ENCODE assay signal across 10 cellular contexts in the genomic region with DNA sequence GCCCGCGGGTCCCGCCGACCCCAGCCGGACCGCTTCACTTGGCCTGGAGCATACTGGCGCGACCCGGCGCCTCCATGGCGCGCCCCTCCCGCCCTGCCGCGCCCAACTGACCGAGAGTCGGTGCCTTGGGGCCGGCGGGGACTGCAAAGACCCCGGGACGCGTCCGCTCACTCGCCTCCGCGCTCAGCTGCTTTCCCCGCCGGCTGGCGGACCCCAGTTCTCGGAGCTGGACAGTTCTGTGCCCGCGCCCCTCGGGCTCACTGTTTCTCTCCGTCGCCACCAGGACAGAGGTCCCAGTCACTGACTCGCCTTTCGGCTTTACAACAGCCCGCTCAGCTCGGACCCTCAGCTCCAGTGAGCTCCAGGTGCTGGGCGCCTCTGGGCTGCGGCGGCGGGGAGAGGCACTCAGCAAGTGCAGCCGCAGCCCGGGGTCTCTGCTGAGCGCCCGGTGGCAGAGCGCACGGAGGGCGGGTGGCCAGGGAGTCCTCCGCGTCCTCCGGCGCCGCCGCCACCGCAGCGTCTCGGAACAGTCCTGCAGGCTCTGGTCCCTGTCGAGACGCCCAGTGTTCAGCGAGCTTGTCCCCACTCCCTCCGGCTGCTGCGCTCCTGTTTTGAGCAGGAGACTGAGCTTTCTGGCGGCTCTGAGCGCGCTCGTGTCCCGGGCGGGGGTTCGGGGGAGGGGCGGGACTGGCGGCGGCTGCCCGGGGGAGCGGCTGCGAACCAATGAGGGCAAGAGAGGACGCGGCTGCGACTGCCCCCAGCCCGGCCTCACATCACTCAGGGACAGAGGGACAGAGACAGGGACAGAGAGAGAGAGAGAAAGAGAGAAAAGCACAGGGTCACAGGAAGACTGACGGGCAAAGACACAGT. TPM values are rescaled to one million over a fixed set of nuclear protein-coding genes. Genes with fewer than 3 reads are reported as not detected.
A peak's percentile ranks its signal among the peaks of the same experiment; 100 is the strongest.
DNase-seq lines count a peak whose midpoint lies in the region; ATAC-seq and TF ChIP-seq lines count a peak whose summit lies in the region.
"Had no signal": no experiment of that assay in that cellular context is flagged by ENCODE, and none has a peak within 500 bp of the region (broad histone marks: within the 10 kb centered on the region; RNA-seq: fewer than 3 reads in every experiment).

A gene (minus strand): TSS at position 637 of the 870 bp plus-strand sequence. CDS start 638 bp downstream, outside the sequence.

- no peak within 1 kb of the TSS for H3K4ac ChIP-seq in neuronal stem cell (ENCODE audit: low read length)

- H3K9me3 ChIP-seq in CD8-positive, alpha-beta memory T cell (ENCODE audit: low read length) = no peaks in the 10 kb centered on the region
- no peaks in the 10 kb centered on the region for H3K9me3 ChIP-seq in neuronal stem cell (replicated peaks in 1 of 2; ENCODE audit: control insufficient read depth in 2 of 2, insufficient read depth in 1 of 2, low read depth in 1 of 2, low read length in 2 of 2)

- no peak within 1 kb of the TSS for H4K91ac ChIP-seq in neuronal stem cell (ENCODE audit: low read depth, low read length, poor library complexity)

- H2BK120ac ChIP-seq in neuronal stem cell (ENCODE audit: low read depth, low read length) = no peak within 1 kb of the TSS

- peak within 1 kb of the TSS; percentile 56 for H3K9ac ChIP-seq in neuronal stem cell (ENCODE audit: low read depth, low read length, poor library complexity)

- intact Hi-C loops in activated CD4-positive, alpha-beta memory T cell treated with anti-CD3 and anti-CD28 coated beads for 36 hours (cut with micrococcal nuclease) = no loop called here

- peaks cover 25 to 66% of the 10 kb centered on the region in 2 donors for H3K27me3 Mint-ChIP-seq in CD8-positive, alpha-beta memory T cell
- H3K27me3 Mint-ChIP-seq in activated CD4-positive, alpha-beta memory T cell treated with anti-CD3 and anti-CD28 coated beads for 36 hours = peaks cover 59% of the 10 kb centered on the region

- peak within 1 kb of the TSS; percentile 99 for H3K4me2 ChIP-seq in neuronal stem cell (ENCODE audit: insufficient read depth, low read length, poor library complexity, severe bottlenecking)

- no peak within 1 kb of the TSS for H4K8ac ChIP-seq in neuronal stem cell (ENCODE audit: low read depth, low read length)

- peak within 1 kb of the TSS in 4 of 7 donors; percentile 15 to 54 (median 31) for H3K4me3 Mint-ChIP-seq in CD8-positive, alpha-beta memory T cell
- no peak within 1 kb of the TSS for H3K4me3 Mint-ChIP-seq in activated CD4-positive, alpha-beta memory T cell treated with anti-CD3 and anti-CD28 coated beads for 36 hours
- H3K4me3 Mint-ChIP-seq: stimulated activated effector memory CD8-positive, alpha-beta T cell treated with anti-CD3 and anti-CD28 coated beads, Interleukin-12 subunit alpha, Interleukin-12 subunit beta, amount 100 ng/mL, for 72 hours had no signal

- no peak within 1 kb of the TSS for H3K27ac Mint-ChIP-seq in CD8-positive, alpha-beta memory T cell
- no peak within 1 kb of the TSS for H3K27ac Mint-ChIP-seq in activated CD4-positive, alpha-beta memory T cell treated with anti-CD3 and anti-CD28 coated beads for 36 hours
- H3K27ac Mint-ChIP-seq: stimulated activated effector memory CD8-positive, alpha-beta T cell treated with anti-CD3 and anti-CD28 coated beads, Interleukin-12 subunit alpha, Interleukin-12 subunit beta, amount 100 ng/mL, for 72 hours had no signal

- CTCF ChIA-PET in CD8-positive, alpha-beta memory T cell (lab: Charles Lee) = interaction anchor here (1.0 kb wide), 1 partner anchor 19 kb away, joined by 4 read pairs; no protein-coding TSS in a partner anchor
- CTCF ChIA-PET in activated CD4-positive, alpha-beta memory T cell treated with anti-CD3 and anti-CD28 coated beads for 36 hours (lab: Charles Lee) = no interaction called here

- no peak for DNase-seq in CD8-positive, alpha-beta memory T cell
- DNase-seq in NCI-H345 (lab: John Stamatoyannopoulos, UW) (peak; percentile 67), fibroblast of villous mesenchyme (ENCODE audit: low read depth) (no peak), neuronal stem cell (ENCODE audit: low spot score) (peak; percentile 51), medulla oblongata (ENCODE audit: extremely low spot score) (no peak)
- DNase-seq in activated CD4-positive, alpha-beta memory T cell treated with anti-CD3 and anti-CD28 coated beads for 36 hours = no peak
- DNase-seq in effector CD8-positive, alpha-beta T cell (lab: John Stamatoyannopoulos, UW) = no peak

- H2BK15ac ChIP-seq in neuronal stem cell (ENCODE audit: low read length) = no peak within 1 kb of the TSS

- peak within 1 kb of the TSS; percentile 66 for H3K23ac ChIP-seq in neuronal stem cell (ENCODE audit: low read depth, low read length, poor library complexity)

- H3K4me3 ChIP-seq in CD8-positive, alpha-beta memory T cell (ENCODE audit: low read length) = no peak within 1 kb of the TSS
- peak within 1 kb of the TSS; percentile 28 for H3K4me3 ChIP-seq in fibroblast of villous mesenchyme (ENCODE audit: low read depth, low read length)
- peak within 1 kb of the TSS; percentile 52 to 83 for H3K4me3 ChIP-seq in neuronal stem cell (ENCODE audit: low read length in 2 of 2)

- H3K9me3 Mint-ChIP-seq in CD8-positive, alpha-beta memory T cell = no peaks in the 10 kb centered on the region
- H3K9me3 Mint-ChIP-seq in activated CD4-positive, alpha-beta memory T cell treated with anti-CD3 and anti-CD28 coated beads for 36 hours = no peaks in the 10 kb centered on the region
- H3K9me3 Mint-ChIP-seq: stimulated activated effector memory CD8-positive, alpha-beta T cell treated with anti-CD3 and anti-CD28 coated beads, Interleukin-12 subunit alpha, Interleukin-12 subunit beta, amount 100 ng/mL, for 72 hours had no signal

- H3K36me3 ChIP-seq in CD8-positive, alpha-beta memory T cell (ENCODE audit: insufficient read depth, low read length) = no peaks in the 10 kb centered on the region
- peaks cover 3 to 16% of the 10 kb centered on the region in 2 donors for H3K36me3 ChIP-seq in neuronal stem cell (replicated peaks in 1 of 2; ENCODE audit: control insufficient read depth in 2 of 2, insufficient read depth in 2 of 2, low read length in 2 of 2)

- H3K14ac ChIP-seq in neuronal stem cell (ENCODE audit: low read length) = no peak within 1 kb of the TSS

- H3K79me1 ChIP-seq in neuronal stem cell (ENCODE audit: low read depth, low read length) = no peaks in the 10 kb centered on the region

- H3K4me1 ChIP-seq in CD8-positive, alpha-beta memory T cell (ENCODE audit: insufficient read depth, low read length) = no peaks in the 10 kb centered on the region
- H3K4me1 ChIP-seq in neuronal stem cell (ENCODE audit: control insufficient read depth in 2 of 2, insufficient read depth in 1 of 2, low read depth in 1 of 2, low read length in 2 of 2) = peaks cover 9 to 19% of the 10 kb centered on the region in 2 donors

- POLR2A ChIA-PET in CD8-positive, alpha-beta memory T cell (lab: Charles Lee) = no interaction called here
- POLR2A ChIA-PET in activated CD4-positive, alpha-beta memory T cell treated with anti-CD3 and anti-CD28 coated beads for 36 hours (lab: Charles Lee) = no interaction called here

- peak within 1 kb of the TSS; percentile 60 for H3K18ac ChIP-seq in neuronal stem cell (ENCODE audit: low read length)

- no peak within 1 kb of the TSS for H3K27ac ChIP-seq in CD8-positive, alpha-beta memory T cell (ENCODE audit: low read depth, low read length)
- H3K27ac ChIP-seq in neuronal stem cell (replicated peaks; ENCODE audit: low read length) = no peak within 1 kb of the TSS

- H2AFZ ChIP-seq in neuronal stem cell (ENCODE audit: low read length) = peak within 1 kb of the TSS; percentile 97

- peak within 1 kb of the TSS; percentile 34 for H2AK5ac ChIP-seq in neuronal stem cell (ENCODE audit: low read depth, low read length)

- H3K27me3 ChIP-seq in CD8-positive, alpha-beta memory T cell (ENCODE audit: insufficient read depth, low read length, poor library complexity, severe bottlenecking) = no peaks in the 10 kb centered on the region
- H3K27me3 ChIP-seq in neuronal stem cell (ENCODE audit: control insufficient read depth in 3 of 3, insufficient read depth in 3 of 3, low read depth in 1 of 3, low read length in 3 of 3) = peaks cover 9 to 57% (median 45%) of the 10 kb centered on the region in 3 experiments

- no peak for TF ChIP-seq CTCF in fibroblast of villous mesenchyme (IDR thresholded peaks at IDR 0.05; ENCODE audit: insufficient read depth, low read depth, low read length)

- no peak within 1 kb of the TSS for H2BK12ac ChIP-seq in neuronal stem cell (ENCODE audit: low read length)

- H3K36me3 Mint-ChIP-seq in CD8-positive, alpha-beta memory T cell = peaks cover 7 to 12% (median 8%) of the 10 kb centered on the region in 3 donors
- H3K36me3 Mint-ChIP-seq in activated CD4-positive, alpha-beta memory T cell treated with anti-CD3 and anti-CD28 coated beads for 36 hours = peaks cover 3% of the 10 kb centered on the region
- H3K36me3 Mint-ChIP-seq: stimulated activated effector memory CD8-positive, alpha-beta T cell treated with anti-CD3 and anti-CD28 coated beads, Interleukin-12 subunit alpha, Interleukin-12 subunit beta, amount 100 ng/mL, for 72 hours had no signal

- no CpG with 5 or more reads among the region's 82 CpGs for WGBS in neuronal stem cell (ENCODE audit: extremely low coverage in 2 of 2, insufficient read length in 2 of 2, insufficient replicate concordance in 1 of 2), 2 donors

- ATAC-seq in GM21786 (IDR thresholded peaks at IDR 0.05; ENCODE audit: unreplicated experiment) = no peak

- no peak within 1 kb of the TSS for H2BK5ac ChIP-seq in neuronal stem cell (ENCODE audit: low read length)

- peaks cover 5 to 24% (median 6%) of the 10 kb centered on the region in 3 donors for H3K4me1 Mint-ChIP-seq in CD8-positive, alpha-beta memory T cell
- peaks cover 3% of the 10 kb centered on the region for H3K4me1 Mint-ChIP-seq in activated CD4-positive, alpha-beta memory T cell treated with anti-CD3 and anti-CD28 coated beads for 36 hours (ENCODE audit: low read depth)

RNA-seq across cellular contexts. Expression of the gene that starts here (rescaled TPM):
- not detected for total RNA-seq in CD8-positive, alpha-beta memory T cell
- not detected for polyA plus RNA-seq in CD8-positive, alpha-beta memory T cell
- total RNA-seq in fibroblast of villous mesenchyme = not detected in 2 replicates
- not detected for polyA plus RNA-seq in neuronal stem cell (2013, experiment 1 of 2)
- polyA plus RNA-seq in neuronal stem cell (2013, experiment 2 of 2) = 0.07 TPM
- total RNA-seq in activated CD4-positive, alpha-beta memory T cell treated with anti-CD3 and anti-CD28 coated beads for 36 hours = not detected
- total RNA-seq: dermis microvascular lymphatic vessel endothelial cell had no signal

Comparison
In these comparisons a context has a peak if more than half of its experiments do, and no peak if none do; other contexts are left out.
1. DNase-seq: peak in NCI-H345 (single experiment) and neuronal stem cell (single experiment); none in CD8-positive, alpha-beta memory T cell (0 of 5), fibroblast of villous mesenchyme (single experiment), activated CD4-positive, alpha-beta memory T cell treated with anti-CD3 and anti-CD28 coated beads for 36 hours (single experiment), effector CD8-positive, alpha-beta T cell (single experiment) and medulla oblongata (single experiment).